Comparison of ENCODE assay signal across 9 cellular contexts in genomic region chr7:116230191-116231005, GRCh38. TPM values are rescaled to one million over a fixed set of nuclear protein-coding genes. Genes with fewer than 3 reads are reported as not detected.
DNase-seq lines count a peak whose midpoint lies in the region; FAIRE-seq and TF ChIP-seq lines count a peak whose summit lies in the region.
"Had no signal": no experiment of that assay in that cellular context is flagged by ENCODE, and none has a peak within 500 bp of the region (broad histone marks: within the 10 kb centered on the region; RNA-seq: fewer than 3 reads in every experiment).

No MANE protein-coding gene starts in this region.

- H3K9me3 Mint-ChIP-seq in HFFc6 (no peaks in the 10 kb centered on the region), nephron progenitor cell (no peaks in the 10 kb centered on the region)

- H3K36me3 Mint-ChIP-seq in HFFc6 (ENCODE audit: low read depth) = no peaks in the 10 kb centered on the region
- H3K36me3 Mint-ChIP-seq in nephron progenitor cell (ENCODE audit: low read depth) = peaks cover 4% of the 10 kb centered on the region

- H3K27me3 Mint-ChIP-seq in HFFc6 (ENCODE audit: insufficient read depth) (no peaks in the 10 kb centered on the region; the same call in 1 of the 2 replicates), nephron progenitor cell (ENCODE audit: low read depth, poor library complexity) (no peaks in the 10 kb centered on the region)

- TF ChIP-seq CTCF in C4-2B (conservative IDR thresholded peaks at IDR 0.05) (no peak), HFFc6 (IDR thresholded peaks at IDR 0.05) (no peak), coronary artery (IDR thresholded peaks at IDR 0.05) (no peak), nephron progenitor cell (IDR thresholded peaks at IDR 0.05) (no peak)

- H3K4me3 ChIP-seq in coronary artery = no peak overlapping the region

- H3K27ac Mint-ChIP-seq in HFFc6 = peak overlapping the region; percentile 29
- H3K27ac Mint-ChIP-seq in nephron progenitor cell = peak overlapping the region; percentile 86

- no peak for TF ChIP-seq POLR2A in GM12891 (IDR thresholded peaks at IDR 0.05; ENCODE audit: low read depth, low read length)

- H3K27ac ChIP-seq in C4-2B (peak overlapping the region; percentile 70), coronary artery (peak overlapping the region; percentile 79 to 88)
- H3K27ac ChIP-seq: neutrophil had no signal

- H3K4me3 Mint-ChIP-seq in HFFc6 = peak overlapping the region; percentile 18; the same call in 1 of the 2 replicates
- H3K4me3 Mint-ChIP-seq in nephron progenitor cell = no peak overlapping the region

- no peak for FAIRE-seq in GM12891 (lab: Jason Lieb, UNC)

- no peak for DNase-seq in HFFc6
- DNase-seq in coronary artery (ENCODE audit: low spot score) = no peak
- DNase-seq in nephron progenitor cell = no peak
- no peak for DNase-seq in NCI-H187 (lab: John Stamatoyannopoulos, UW)
- DNase-seq in GM12891 (ENCODE audit: insufficient read length, low spot score) = no peak
- no peak for DNase-seq in DMS53 treated with DMSO at 0.1 percent for 48 hours (lab: John Stamatoyannopoulos, UW; ENCODE audit: unreplicated experiment)
- no peak for DNase-seq in AML-193 (lab: John Stamatoyannopoulos, UW)

- H3K4me1 Mint-ChIP-seq in HFFc6 (ENCODE audit: low read depth) (peaks cover 86% of the 10 kb centered on the region), nephron progenitor cell (peaks cover 37% of the 10 kb centered on the region)

TF ChIP-seq in GM12891, 5 proteins besides CTCF, POLR2A, EP300 and RAD21:
- TF ChIP-seq TAF1 (IDR thresholded peaks at IDR 0.05; ENCODE audit: low read depth, low read length) (no peak), POLR2AphosphoS5 (IDR thresholded peaks at IDR 0.05; ENCODE audit: low read depth, low read length) (no peak), SPI1 (IDR thresholded peaks at IDR 0.05; ENCODE audit: low read depth, low read length) (no peak), PAX5 (IDR thresholded peaks at IDR 0.05; ENCODE audit: insufficient read depth, low read length, severe bottlenecking) (no peak), POU2F2 (IDR thresholded peaks at IDR 0.05; ENCODE audit: low read depth, low read length) (no peak)

RNA-seq across cellular contexts. Expression of gene TES, which starts 20.1 kb away (rescaled TPM):
- 10 to 100 TPM; 10.4 to 29.3 (median 22.4) TPM for total RNA-seq in HFFc6 (2021; fragmentation: NEBNext Ultra II Directional; extraction: Animal tissue kit (Norgen Biotek cat#: 25700))
- polyA plus RNA-seq in GM12891 (2012; ENCODE audit: low read depth, missing spikeins) = 28.3 TPM
